9 cellular contexts compared by ENCODE assay signal in genomic region chr16:1181715-1182671, GRCh38. TPM values are rescaled to one million over a fixed set of nuclear protein-coding genes. Genes with fewer than 3 reads are reported as not detected.
DNase-seq lines count a peak whose midpoint lies in the region; ATAC-seq, FAIRE-seq and TF ChIP-seq lines count a peak whose summit lies in the region.
"Had no signal": no experiment of that assay in that cellular context is flagged by ENCODE, and none has a peak within 500 bp of the region (broad histone marks: within the 10 kb centered on the region; RNA-seq: fewer than 3 reads in every experiment).

No MANE protein-coding gene starts in this region.

- intact Hi-C loops in body of pancreas (cut with DNase I), result no loop called here
- intact Hi-C loops in activated CD4-positive, alpha-beta memory T cell treated with anti-CD3 and anti-CD28 coated beads for 36 hours (cut with micrococcal nuclease), result no loop called here

- peak; percentile 79 for DNase-seq in HTR-8/SVneo (ENCODE audit: insufficient read length, low spot score)
- DNase-seq in body of pancreas, result peak; percentile 69 to 83 (median 79)
- peak; percentile 73 for DNase-seq in left lobe of liver (ENCODE audit: low spot score)
- DNase-seq in thoracic aorta (ENCODE audit: low spot score), result peak; percentile 61
- DNase-seq in NCI-H526 treated with DMSO at 0.1 percent for 48 hours (lab: John Stamatoyannopoulos, UW), result no peak
- no peak for DNase-seq in NCI-H2107 (lab: John Stamatoyannopoulos, UW)
- no peak for DNase-seq in activated CD4-positive, alpha-beta memory T cell treated with anti-CD3 and anti-CD28 coated beads for 36 hours
- DNase-seq: activated CD4-positive, alpha-beta T cell treated with anti-CD3 and anti-CD28 coated beads, Interleukin-2, amount 50 U/mL, for 48 hours had no signal

- POLR2A ChIA-PET in activated CD4-positive, alpha-beta memory T cell treated with anti-CD3 and anti-CD28 coated beads for 36 hours (lab: Charles Lee), result no interaction called here

- CTCF ChIA-PET in activated CD4-positive, alpha-beta memory T cell treated with anti-CD3 and anti-CD28 coated beads for 36 hours (lab: Charles Lee), result no interaction called here

- H3K27ac ChIP-seq in body of pancreas (peak overlapping the region; percentile 56 to 82 (median 74)), thoracic aorta (peak overlapping the region; percentile 83 to 91)

- H3K4me1 ChIP-seq in body of pancreas (peaks cover 27% of the 10 kb centered on the region), thoracic aorta (ENCODE audit: control insufficient read depth in 1 of 2, low read depth in 2 of 2) (peaks cover 24 to 40% of the 10 kb centered on the region in 2 donors)

- ATAC-seq in body of pancreas, result peak; percentile 78
- ATAC-seq in left lobe of liver, result peak; percentile 78
- peak; percentile 45 for ATAC-seq in thoracic aorta (ENCODE audit: insufficient number of reproducible peaks, low FRiP score, low read depth)
- ATAC-seq in HG03439 (IDR thresholded peaks at IDR 0.05; ENCODE audit: unreplicated experiment), result no peak

- H3K4me1 Mint-ChIP-seq in activated CD4-positive, alpha-beta memory T cell treated with anti-CD3 and anti-CD28 coated beads for 36 hours (ENCODE audit: low read depth), result no peaks in the 10 kb centered on the region

- FAIRE-seq in HTR-8/SVneo (lab: Jason Lieb, UNC), result peak; percentile 59

- 41 to 49% methylated on average over 5 to 44 of the region's 44 CpGs for WGBS in body of pancreas, 2 donors

- H3K27ac Mint-ChIP-seq in activated CD4-positive, alpha-beta memory T cell treated with anti-CD3 and anti-CD28 coated beads for 36 hours, result no peak overlapping the region

- no peaks in the 10 kb centered on the region for H3K9me3 Mint-ChIP-seq in activated CD4-positive, alpha-beta memory T cell treated with anti-CD3 and anti-CD28 coated beads for 36 hours

- no peak overlapping the region for H3K4me3 Mint-ChIP-seq in activated CD4-positive, alpha-beta memory T cell treated with anti-CD3 and anti-CD28 coated beads for 36 hours

- H3K27me3 ChIP-seq in body of pancreas (no peaks in the 10 kb centered on the region), thoracic aorta (replicated peaks; ENCODE audit: insufficient read depth) (no peaks in the 10 kb centered on the region)

- no peaks in the 10 kb centered on the region for H3K36me3 Mint-ChIP-seq in activated CD4-positive, alpha-beta memory T cell treated with anti-CD3 and anti-CD28 coated beads for 36 hours

- H3K9me3 ChIP-seq in body of pancreas, result no peaks in the 10 kb centered on the region
- H3K9me3 ChIP-seq in thoracic aorta, result no peaks in the 10 kb centered on the region

- H3K36me3 ChIP-seq in body of pancreas (replicated peaks in 1 of 2; ENCODE audit: insufficient read depth in 1 of 2, low read depth in 2 of 2), result no peaks in the 10 kb centered on the region
- no peaks in the 10 kb centered on the region for H3K36me3 ChIP-seq in thoracic aorta

- TF ChIP-seq POLR2A in body of pancreas (IDR thresholded peaks at IDR 0.05), result peak in 2 of 3 donors; percentile 24 to 55

- H3K27me3 Mint-ChIP-seq in activated CD4-positive, alpha-beta memory T cell treated with anti-CD3 and anti-CD28 coated beads for 36 hours, result peaks cover 3% of the 10 kb centered on the region

- TF ChIP-seq CTCF in body of pancreas (IDR thresholded peaks at IDR 0.05) (no peak), thoracic aorta (IDR thresholded peaks at IDR 0.05) (no peak)

- H3K4me3 ChIP-seq in body of pancreas, result no peak overlapping the region
- peak overlapping the region; percentile 61 for H3K4me3 ChIP-seq in thoracic aorta

RNA-seq across cellular contexts. Expression of gene CACNA1H, which starts 29.1 kb away (rescaled TPM):
- 10 to 100 TPM in 1 of 2 donors, 1 to 10 TPM in 1; 7.3 to 15.2 TPM for total RNA-seq in body of pancreas
- 4.2 TPM for total RNA-seq in left lobe of liver
- 10 to 100 TPM; 14.7 to 33.0 TPM for total RNA-seq in thoracic aorta
- total RNA-seq in activated CD4-positive, alpha-beta memory T cell treated with anti-CD3 and anti-CD28 coated beads for 36 hours, result under 1 TPM; 0.26 to 0.61 TPM

RNA-seq across cellular contexts. Expression of gene TPSG1, which starts 43.1 kb away (rescaled TPM):
- total RNA-seq in body of pancreas, result not detected
- 0.15 TPM for total RNA-seq in left lobe of liver
- under 1 TPM in 1 of 2 donors, not detected in 1; 0.54 TPM for total RNA-seq in thoracic aorta
- total RNA-seq in activated CD4-positive, alpha-beta memory T cell treated with anti-CD3 and anti-CD28 coated beads for 36 hours, result not detected

RNA-seq across cellular contexts. Expression of gene TPSB2, which starts 48.0 kb away (rescaled TPM):
- 10 to 100 TPM in 1 of 2 donors, 1 to 10 TPM in 1; 4.4 to 21.8 TPM for total RNA-seq in body of pancreas
- 1.6 TPM for total RNA-seq in left lobe of liver
- 100 to 1,000 TPM in 1 of 2 donors, 10 to 100 TPM in 1; 58.3 to 198 TPM for total RNA-seq in thoracic aorta
- not detected for total RNA-seq in activated CD4-positive, alpha-beta memory T cell treated with anti-CD3 and anti-CD28 coated beads for 36 hours

RNA-seq across cellular contexts. Expression of gene TPSAB1, which starts 58.5 kb away (rescaled TPM):
- total RNA-seq in body of pancreas (10 to 100 TPM; 23.6 to 53.4 TPM), left lobe of liver (1.6 TPM), thoracic aorta (100 to 1,000 TPM in 1 of 2 donors, 10 to 100 TPM in 1; 26.0 to 164 TPM)
- not detected for total RNA-seq in activated CD4-positive, alpha-beta memory T cell treated with anti-CD3 and anti-CD28 coated beads for 36 hours

Comparison
In these comparisons a context has a peak if more than half of its experiments do, and no peak if none do; other contexts are left out.
1. DNase-seq: peak in HTR-8/SVneo (single experiment), body of pancreas (4 of 4), left lobe of liver (single experiment) and thoracic aorta (single experiment); none in NCI-H526 treated with DMSO at 0.1 percent for 48 hours (single experiment), NCI-H2107 (single experiment) and activated CD4-positive, alpha-beta memory T cell treated with anti-CD3 and anti-CD28 coated beads for 36 hours (single experiment).